In genomic region chr3:66038384-66038725, GRCh38 we compare ENCODE assay signal across 8 cellular contexts.
DNase-seq lines count a peak whose midpoint lies in the region; ATAC-seq and TF ChIP-seq lines count a peak whose summit lies in the region.

No MANE protein-coding gene starts in this region.

- peak; percentile 19 for ATAC-seq in GM21381 (IDR thresholded peaks at IDR 0.05; ENCODE audit: unreplicated experiment)

- TF ChIP-seq CTCF in coronary artery (IDR thresholded peaks at IDR 0.05), result no peak

- peak overlapping the region; percentile 92 to 96 for H3K27ac ChIP-seq in coronary artery
- peak overlapping the region; percentile 72 for H3K27ac ChIP-seq in muscle layer of duodenum (ENCODE audit: low read length)

- H3K4me1 ChIP-seq in muscle layer of duodenum (ENCODE audit: control insufficient read depth in 1 of 2, insufficient read depth in 2 of 2, low read length in 2 of 2), result peaks cover 0 to 13% of the 10 kb centered on the region in 2 donors

- H3K9me3 ChIP-seq in muscle layer of duodenum (ENCODE audit: control insufficient read depth in 1 of 2, low read length in 2 of 2), result no peaks in the 10 kb centered on the region

- no peaks in the 10 kb centered on the region for H3K27me3 ChIP-seq in muscle layer of duodenum (ENCODE audit: low read depth, low read length)

- H3K4me3 ChIP-seq in coronary artery (peak overlapping the region; percentile 90), muscle layer of duodenum (ENCODE audit: low read depth in 1 of 2, low read length in 2 of 2) (peak overlapping the region; percentile 73 to 77)

- peak; percentile 75 for DNase-seq in AG08396 (ENCODE audit: low spot score)
- peak; percentile 24 for DNase-seq in HuH-7.5 (ENCODE audit: low spot score)
- no peak for DNase-seq in coronary artery (ENCODE audit: low spot score)
- no peak for DNase-seq in NAMALWA (ENCODE audit: low spot score)
- no peak for DNase-seq in activated effector memory CD4-positive, alpha-beta T cell treated with anti-CD3 and anti-CD28 coated beads, Interleukin-2, amount 50 U/mL, for 16 hours
- no peak for DNase-seq in NCI-H446 (lab: John Stamatoyannopoulos, UW)

- no peaks in the 10 kb centered on the region for H3K36me3 ChIP-seq in muscle layer of duodenum (ENCODE audit: control insufficient read depth in 1 of 2, insufficient read depth in 2 of 2, low read length in 2 of 2)

Comparison
In these comparisons a context has a peak if more than half of its experiments do, and no peak if none do; other contexts are left out.
1. DNase-seq: peak in AG08396 (single experiment) and HuH-7.5 (single experiment); none in coronary artery (single experiment), NAMALWA (single experiment), activated effector memory CD4-positive, alpha-beta T cell treated with anti-CD3 and anti-CD28 coated beads, Interleukin-2, amount 50 U/mL, for 16 hours (single experiment) and NCI-H446 (0 of 2).